ENCODE assay signal across 26 cellular contexts in genomic region chr20:24499472-24499871, GRCh38. TPM values are rescaled to one million over a fixed set of nuclear protein-coding genes. Genes with fewer than 3 reads are reported as not detected.
"Had no signal": no experiment of that assay in that cellular context is flagged by ENCODE, and none has a peak within 500 bp of the region (broad histone marks: within the 10 kb centered on the region; RNA-seq: fewer than 3 reads in every experiment).

No MANE protein-coding gene starts in this region.

- H3K4me3 Mint-ChIP-seq: T-cell had no signal

- H3K36me3 Mint-ChIP-seq: T-cell had no signal

- H3K27ac ChIP-seq: RWPE1 had no signal

- H3K4me1 Mint-ChIP-seq: T-cell had no signal

- H3K27ac Mint-ChIP-seq: T-cell had no signal

- ATAC-seq: Panc1, PC-3, T-cell had no signal

- H3K9ac ChIP-seq: SK-N-SH had no signal

- H3K4me2 ChIP-seq: SK-N-SH had no signal

- H3K9me3 Mint-ChIP-seq: T-cell had no signal

- DNase-seq: KBM-7; MV-4-11; NCI-H1048; NCI-H1105; NCI-H1417; NCI-H146; NCI-H1694 treated with DMSO at 0.1 percent for 48 hours; NCI-H1930; NCI-H2171 treated with DMSO at 0.1 percent for 48 hours; NCI-H345; NCI-H446 treated with DMSO at 0.1 percent for 48 hours; NCI-H524; NCI-H526 treated with DMSO at 0.1 percent for 48 hours; NCI-H748 treated with DMSO at 0.1 percent for 48 hours; NK-92 treated with Interleukin-12 subunit alpha and Interleukin-12 subunit beta, amount 100 ng/mL, for 24 hours; PC-3; SHP77; SK-N-SH; SW 1271; T-cell had no signal

- H3K9me3 ChIP-seq: SK-N-SH had no signal

RNA-seq across cellular contexts. Expression of gene SYNDIG1, which starts 30.0 kb away (rescaled TPM):
- total RNA-seq: HT-29, MCF 10A, OCI-LY7, PC-3, SK-MEL-5, T-cell had no signal
- polyA plus RNA-seq: SK-N-SH had no signal
